In the genomic region with DNA sequence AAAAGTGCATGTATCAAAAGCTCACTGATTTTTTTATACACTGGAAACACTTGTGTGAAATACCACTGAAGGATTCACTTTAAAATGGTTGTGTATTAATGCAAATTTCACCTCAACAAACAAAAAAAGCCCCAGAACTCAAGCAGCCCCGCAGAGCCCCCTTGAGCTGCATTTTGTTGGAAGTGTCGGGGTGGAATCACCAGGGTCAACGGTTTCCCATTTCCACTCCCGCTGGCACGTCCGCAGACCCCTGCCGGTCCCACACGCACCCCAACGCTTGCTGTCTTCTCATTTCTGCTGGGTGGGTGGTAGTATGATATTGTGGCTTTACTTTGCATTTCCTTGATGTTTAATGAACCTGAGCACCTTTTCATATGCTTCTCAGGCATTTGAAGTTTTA, we compare ENCODE assay signal across 14 cellular contexts.
DNase-seq lines count a peak whose midpoint lies in the region; ATAC-seq and TF ChIP-seq lines count a peak whose summit lies in the region.
"Had no signal": no experiment of that assay in that cellular context is flagged by ENCODE, and none has a peak within 500 bp of the region (broad histone marks: within the 10 kb centered on the region; RNA-seq: fewer than 3 reads in every experiment).

No MANE protein-coding gene starts in this region.

- POLR2A ChIA-PET in CD4-positive, alpha-beta T cell (lab: Charles Lee), result no interaction called here
- POLR2A ChIA-PET in naive thymus-derived CD8-positive, alpha-beta T cell (lab: Charles Lee), result no interaction called here

- no peaks in the 10 kb centered on the region for H3K27me3 Mint-ChIP-seq in CD4-positive, alpha-beta T cell
- H3K27me3 Mint-ChIP-seq in central memory CD8-positive, alpha-beta T cell, result no peaks in the 10 kb centered on the region
- H3K27me3 Mint-ChIP-seq in naive thymus-derived CD8-positive, alpha-beta T cell, result no peaks in the 10 kb centered on the region
- H3K27me3 Mint-ChIP-seq: B cell had no signal

- peaks cover 38% of the 10 kb centered on the region for H3K4me1 Mint-ChIP-seq in CD4-positive, alpha-beta T cell (ENCODE audit: low read depth)
- peaks cover 39% of the 10 kb centered on the region for H3K4me1 Mint-ChIP-seq in central memory CD8-positive, alpha-beta T cell
- H3K4me1 Mint-ChIP-seq in naive thymus-derived CD8-positive, alpha-beta T cell, result peaks cover 27 to 49% (median 39%) of the 10 kb centered on the region in 4 donors

- ATAC-seq in CD4-positive, alpha-beta T cell (ENCODE audit: poor library complexity), result no peak
- peak; percentile 11 for ATAC-seq in central memory CD8-positive, alpha-beta T cell (replicated peaks; ENCODE audit: extremely low read depth, poor library complexity, severe bottlenecking)
- no peak for ATAC-seq in naive thymus-derived CD8-positive, alpha-beta T cell
- ATAC-seq: GM12878, HepG2 had no signal

- H3K9me3 ChIP-seq in CD4-positive, alpha-beta T cell (ENCODE audit: control insufficient read depth, low read length), result no peaks in the 10 kb centered on the region

- CTCF ChIA-PET in CD4-positive, alpha-beta T cell (lab: Charles Lee), result interaction anchor here (1.2 kb wide), 1 partner anchor 50 kb away, joined by 5 read pairs; no protein-coding TSS in a partner anchor

- no peak overlapping the region for H3K27ac ChIP-seq in CD4-positive, alpha-beta T cell (ENCODE audit: low read depth, low read length)
- H3K27ac ChIP-seq: GM23248 had no signal

- intact Hi-C loops in CD4-positive, alpha-beta T cell (cut with DNase I, micrococcal nuclease), result no loop called here

- H3K36me3 Mint-ChIP-seq in CD4-positive, alpha-beta T cell (ENCODE audit: low read depth), result peaks cover 73% of the 10 kb centered on the region
- H3K36me3 Mint-ChIP-seq in central memory CD8-positive, alpha-beta T cell (ENCODE audit: insufficient read depth), result peaks cover 5% of the 10 kb centered on the region
- peaks cover 0 to 21% (median 3%) of the 10 kb centered on the region in 3 donors for H3K36me3 Mint-ChIP-seq in naive thymus-derived CD8-positive, alpha-beta T cell

- H3K27ac Mint-ChIP-seq in CD4-positive, alpha-beta T cell, result peak overlapping the region; percentile 33
- H3K27ac Mint-ChIP-seq in central memory CD8-positive, alpha-beta T cell (ENCODE audit: low read depth), result peak overlapping the region; percentile 95
- peak overlapping the region in 9 of 10 donors; percentile 16 to 88 (median 74) for H3K27ac Mint-ChIP-seq in naive thymus-derived CD8-positive, alpha-beta T cell
- H3K27ac Mint-ChIP-seq: B cell, H9 had no signal

- H3K9me3 Mint-ChIP-seq in CD4-positive, alpha-beta T cell, result no peaks in the 10 kb centered on the region
- H3K9me3 Mint-ChIP-seq in central memory CD8-positive, alpha-beta T cell, result no peaks in the 10 kb centered on the region
- H3K9me3 Mint-ChIP-seq in naive thymus-derived CD8-positive, alpha-beta T cell, result peaks cover 0 to 2% (median 0%) of the 10 kb centered on the region in 9 donors
- H3K9me3 Mint-ChIP-seq: H9 had no signal

- in situ Hi-C loops in GM13976 (cut with MboI; ENCODE audit: low sequenced_read_pairs, unreplicated experiment), result no loop called here

- H3K4me3 Mint-ChIP-seq in CD4-positive, alpha-beta T cell, result no peak overlapping the region
- peak overlapping the region; percentile 12 for H3K4me3 Mint-ChIP-seq in central memory CD8-positive, alpha-beta T cell
- no peak overlapping the region for H3K4me3 Mint-ChIP-seq in naive thymus-derived CD8-positive, alpha-beta T cell
- H3K4me3 Mint-ChIP-seq: B cell, H9 had no signal

- H3K27me3 ChIP-seq in CD4-positive, alpha-beta T cell (ENCODE audit: control insufficient read depth, insufficient read depth, low read length), result no peaks in the 10 kb centered on the region

- TF ChIP-seq CTCF in CD4-positive, alpha-beta T cell (IDR thresholded peaks at IDR 0.05), result no peak
- no peak for TF ChIP-seq CTCF in GM13976 (IDR thresholded peaks at IDR 0.05; ENCODE audit: borderline replicate concordance, control extremely low read depth, extremely low read depth, insufficient read depth, missing control alignments)

- DNase-seq in CD4-positive, alpha-beta T cell, result no peak
- peak; percentile 12 for DNase-seq in D341Med (ENCODE audit: low spot score)
- DNase-seq in central memory CD8-positive, alpha-beta T cell (ENCODE audit: low spot score in 2 of 2), result no peak
- DNase-seq in naive thymus-derived CD8-positive, alpha-beta T cell, result no peak
- no peak for DNase-seq in ecto neural progenitor cell (ENCODE audit: low spot score)
- no peak for DNase-seq in GM13976 (ENCODE audit: low spot score)
- no peak for DNase-seq in activated CD8-positive, alpha-beta memory T cell treated with anti-CD3 and anti-CD28 coated beads, Interleukin-2, amount 50 U/mL, for 4 hours
- DNase-seq: C1 segment of cervical spinal cord, DMS 273 treated with DMSO at 0.1 percent for 48 hours, GM23248, H9 had no signal

Comparison
In these comparisons a context has a peak if more than half of its experiments do, and no peak if none do; other contexts are left out.
1. H3K27ac Mint-ChIP-seq: peak in every context shown above with its lines; median percentile 95 in central memory CD8-positive, alpha-beta T cell; 74 in naive thymus-derived CD8-positive, alpha-beta T cell; 33 in CD4-positive, alpha-beta T cell.